ENCODE assay signal across 27 cellular contexts in genomic region chr2:119220720-119221301, GRCh38. TPM values are rescaled to one million over a fixed set of nuclear protein-coding genes. Genes with fewer than 3 reads are reported as not detected.
"Had no signal": no experiment of that assay in that cellular context is flagged by ENCODE, and none has a peak within 500 bp of the region (broad histone marks: within the 10 kb centered on the region; RNA-seq: fewer than 3 reads in every experiment).

No MANE protein-coding gene starts in this region.

- H3K36me3 Mint-ChIP-seq: naive thymus-derived CD8-positive, alpha-beta T cell; stimulated activated effector memory CD8-positive, alpha-beta T cell treated with anti-CD3 and anti-CD28 coated beads, Interleukin-12 subunit alpha, Interleukin-12 subunit beta, amount 100 ng/mL, for 72 hours had no signal

- H3K4me3 ChIP-seq: heart right ventricle, hepatocyte, lower lobe of right lung, prostate gland, spleen, suprapubic skin, thoracic aorta, tibial artery, uterus had no signal

- ATAC-seq: heart right ventricle; left cardiac atrium; left ventricle myocardium superior; lower lobe of right lung; naive thymus-derived CD8-positive, alpha-beta T cell; right cardiac atrium; sciatic nerve; stimulated activated effector memory CD8-positive, alpha-beta T cell treated with anti-CD3 and anti-CD28 coated beads, Interleukin-12 subunit alpha, Interleukin-12 subunit beta, amount 100 ng/mL, for 72 hours had no signal

- H3K9me3 ChIP-seq: heart right ventricle, lower lobe of right lung, prostate gland, spleen, suprapubic skin, thoracic aorta, tibial artery, uterus had no signal

- H3K4me3 Mint-ChIP-seq: neural crest cell; stimulated activated effector memory CD8-positive, alpha-beta T cell treated with anti-CD3 and anti-CD28 coated beads, Interleukin-12 subunit alpha, Interleukin-12 subunit beta, amount 100 ng/mL, for 72 hours; stimulated activated naive CD8-positive, alpha-beta T cell treated with anti-CD3 and anti-CD28 coated beads, Interleukin-15, Interleukin-2, amounts not matched to agents 100 ng/mL and 50 ng/mL, for 24 hours had no signal

- H3K27ac ChIP-seq: heart right ventricle, hepatocyte, lower lobe of right lung, prostate gland, spleen, suprapubic skin, thoracic aorta, tibial artery, uterus had no signal

- H3K4me1 Mint-ChIP-seq: neural crest cell; stimulated activated effector memory CD8-positive, alpha-beta T cell treated with anti-CD3 and anti-CD28 coated beads, Interleukin-12 subunit alpha, Interleukin-12 subunit beta, amount 100 ng/mL, for 72 hours had no signal

- H3K4me2 ChIP-seq: hepatocyte had no signal

- H3K79me2 ChIP-seq: hepatocyte had no signal

- FAIRE-seq: keratinocyte, small intestine had no signal

- H2AFZ ChIP-seq: hepatocyte had no signal

- H3K27me3 ChIP-seq: suprapubic skin, tibial artery, uterus had no signal

- H3K27ac Mint-ChIP-seq: stimulated activated effector memory CD8-positive, alpha-beta T cell treated with anti-CD3 and anti-CD28 coated beads, Interleukin-12 subunit alpha, Interleukin-12 subunit beta, amount 100 ng/mL, for 72 hours; stimulated activated naive CD8-positive, alpha-beta T cell treated with anti-CD3 and anti-CD28 coated beads, Interleukin-15, Interleukin-2, amounts not matched to agents 100 ng/mL and 50 ng/mL, for 24 hours had no signal

- H3K9me3 Mint-ChIP-seq: naive thymus-derived CD8-positive, alpha-beta T cell; neural crest cell; stimulated activated effector memory CD8-positive, alpha-beta T cell treated with anti-CD3 and anti-CD28 coated beads, Interleukin-12 subunit alpha, Interleukin-12 subunit beta, amount 100 ng/mL, for 72 hours; stimulated activated naive CD8-positive, alpha-beta T cell treated with anti-CD3 and anti-CD28 coated beads, Interleukin-15, Interleukin-2, amounts not matched to agents 100 ng/mL and 50 ng/mL, for 24 hours had no signal

- H3K36me3 ChIP-seq: heart right ventricle, lower lobe of right lung, prostate gland, spleen, suprapubic skin, thoracic aorta, tibial artery, uterus had no signal

- DNase-seq: heart right ventricle; kidney glomerular epithelial cell; left cardiac atrium; left ventricle myocardium superior; mammary epithelial cell; mesenchymal stem cell; naive thymus-derived CD8-positive, alpha-beta T cell; nucleus accumbens; retina; right cardiac atrium; small intestine; spleen; stimulated activated CD4-positive, alpha-beta T cell treated with anti-CD3 and anti-CD28 coated beads, Interleukin-4, amount 100 ng/mL, for 24 hours; stimulated activated naive CD4-positive, alpha-beta T cell; tibial artery; trophoblast cell; uterus had no signal

RNA-seq across cellular contexts. Expression of gene STEAP3, which starts 2.8 kb away (rescaled TPM):
- total RNA-seq: naive thymus-derived CD8-positive, alpha-beta T cell had no signal
